ENCODE assay signal across 11 cellular contexts in genomic region chr15:66760968-66761722, GRCh38. TPM values are rescaled to one million over a fixed set of nuclear protein-coding genes. Genes with fewer than 3 reads are reported as not detected.
DNase-seq lines count a peak whose midpoint lies in the region; TF ChIP-seq lines count a peak whose summit lies in the region.
"Had no signal": no experiment of that assay in that cellular context is flagged by ENCODE, and none has a peak within 500 bp of the region (broad histone marks: within the 10 kb centered on the region; RNA-seq: fewer than 3 reads in every experiment).

No MANE protein-coding gene starts in this region.

- H3K79me2 ChIP-seq in mammary epithelial cell (ENCODE audit: insufficient read depth, low read length): no peaks in the 10 kb centered on the region

- H3K27me3 Mint-ChIP-seq in MCF 10A (ENCODE audit: insufficient read depth, unreplicated experiment): no peaks in the 10 kb centered on the region

- BruUV-seq in MCF 10A (replicated peaks; lab: Mats Ljungman, UMichigan) (no TSS peak), mammary epithelial cell (replicated peaks; lab: Mats Ljungman, UMichigan) (no TSS peak)

- CTCF ChIA-PET in MCF 10A (lab: Yijun Ruan, JAX) (interaction anchor here (0.7 kb wide), 2 partner anchors 142 to 165 kb away, joined by 3 read pairs; no protein-coding TSS in a partner anchor), mammary epithelial cell (lab: Charles Lee; ENCODE audit: low non-redundant PET) (interaction anchor here (0.7 kb wide), 1 partner anchor 28 kb away, joined by 3 read pairs; no protein-coding TSS in a partner anchor)

- H3K9me3 Mint-ChIP-seq in MCF 10A (ENCODE audit: unreplicated experiment): no peaks in the 10 kb centered on the region

- dilution Hi-C loops in mammary epithelial cell (cut with HindIII; ENCODE audit: low sequenced_read_pairs): no loop called here

- no peak overlapping the region for H3K4me2 ChIP-seq in mammary epithelial cell (ENCODE audit: insufficient read depth, low read depth, low read length)

- H3K4me3 Mint-ChIP-seq in MCF 10A (ENCODE audit: unreplicated experiment): no peak overlapping the region
- H3K4me3 Mint-ChIP-seq: naive thymus-derived CD8-positive, alpha-beta T cell had no signal

- peaks cover 41% of the 10 kb centered on the region for H3K4me1 Mint-ChIP-seq in MCF 10A (ENCODE audit: insufficient read depth, unreplicated experiment)

- H3K36me3 Mint-ChIP-seq in MCF 10A (ENCODE audit: insufficient read depth, unreplicated experiment): no peaks in the 10 kb centered on the region
- H3K36me3 Mint-ChIP-seq: naive thymus-derived CD8-positive, alpha-beta T cell had no signal

- H3K36me3 ChIP-seq in mammary epithelial cell (ENCODE audit: insufficient read depth, low read length) (no peaks in the 10 kb centered on the region), mucosa of rectum (ENCODE audit: control insufficient read depth in 2 of 2, insufficient read depth in 2 of 2, low read length in 2 of 2) (no peaks in the 10 kb centered on the region), uterus (no peaks in the 10 kb centered on the region)

- H4K20me1 ChIP-seq in mammary epithelial cell (ENCODE audit: insufficient read depth, low read length): no peaks in the 10 kb centered on the region

- TF ChIP-seq POLR2A in uterus (IDR thresholded peaks at IDR 0.05): no peak

- peak overlapping the region; percentile 57 for H3K27ac Mint-ChIP-seq in MCF 10A (ENCODE audit: low read depth, unreplicated experiment)

- intact Hi-C loops in MCF 10A (cut with micrococcal nuclease): no loop called here
- intact Hi-C loops in mammary epithelial cell (cut with micrococcal nuclease): no loop called here
- intact Hi-C loops in uterus (cut with DNase I; ENCODE audit: low total_unique reads): no loop called here

- no peak overlapping the region for H2AFZ ChIP-seq in mammary epithelial cell (ENCODE audit: low read depth, low read length)

- no peak for TF ChIP-seq CTCF in MCF 10A (IDR thresholded peaks at IDR 0.05; ENCODE audit: unreplicated experiment)
- no peak for TF ChIP-seq CTCF in mammary epithelial cell (conservative IDR thresholded peaks at IDR 0.05 in 1 of 2, IDR thresholded peaks at IDR 0.05 in 1 of 2; ENCODE audit: extremely low read depth in 1 of 2, insufficient read depth in 1 of 2, low read depth in 1 of 2, low read length in 2 of 2)
- no peak for TF ChIP-seq CTCF in uterus (IDR thresholded peaks at IDR 0.05)

- in situ Hi-C loops in mammary epithelial cell (cut with MboI; ENCODE audit: low sequenced_read_pairs in 2 of 2): loop anchor here in 1 of 2 donors (10.0 kb wide), 1 partner anchor 146 kb away; no protein-coding TSS in a partner anchor

- H3K4me3 ChIP-seq in mammary epithelial cell (replicated peaks in 1 of 3; ENCODE audit: insufficient read depth in 1 of 3, low read depth in 2 of 3, low read length in 3 of 3) (no peak overlapping the region), mucosa of rectum (ENCODE audit: low read length in 2 of 2) (no peak overlapping the region), uterus (no peak overlapping the region)

- POLR2A ChIA-PET in MCF 10A (lab: Yijun Ruan, JAX): no interaction called here

- H3K27ac ChIP-seq in mammary epithelial cell (ENCODE audit: insufficient read depth, low read depth, low read length) (no peak overlapping the region), mucosa of rectum (ENCODE audit: low read depth in 2 of 2, low read length in 2 of 2) (peak overlapping the region; percentile 20 to 23), uterus (peak overlapping the region; percentile 66 to 79)

- DNase-seq in MCF 10A (ENCODE audit: unreplicated experiment): no peak
- no peak for DNase-seq in mammary epithelial cell
- DNase-seq in dermis blood vessel endothelial cell: peak; percentile 66
- no peak for DNase-seq in uterus
- DNase-seq in GF-D8 (lab: John Stamatoyannopoulos, UW): no peak
- no peak for DNase-seq in stimulated activated naive CD4-positive, alpha-beta T cell (lab: John Stamatoyannopoulos, UW)
- no peak for DNase-seq in NCI-H446 treated with DMSO at 0.1 percent for 48 hours (lab: John Stamatoyannopoulos, UW)
- DNase-seq: 8988T, NCI-H2171 treated with DMSO at 0.1 percent for 48 hours had no signal

- H3K4me1 ChIP-seq in mammary epithelial cell (ENCODE audit: insufficient read depth, low read length): peaks cover 43% of the 10 kb centered on the region
- peaks cover 26 to 33% of the 10 kb centered on the region in 2 donors for H3K4me1 ChIP-seq in mucosa of rectum (ENCODE audit: control insufficient read depth in 2 of 2, insufficient read depth in 2 of 2, low read length in 2 of 2)
- H3K4me1 ChIP-seq in uterus: peaks cover 0 to 25% of the 10 kb centered on the region in 2 donors

- 87% methylated on average over 14 of the region's 16 CpGs for WGBS in mammary epithelial cell (ENCODE audit: low coverage, missing lambda C conversion rate)

- H3K9me3 ChIP-seq in mammary epithelial cell (replicated peaks; ENCODE audit: insufficient read depth, low read length): no peaks in the 10 kb centered on the region
- no peaks in the 10 kb centered on the region for H3K9me3 ChIP-seq in mucosa of rectum (ENCODE audit: control insufficient read depth in 2 of 2, low read length in 2 of 2)
- H3K9me3 ChIP-seq in uterus: no peaks in the 10 kb centered on the region

- H3K27me3 ChIP-seq in mammary epithelial cell (ENCODE audit: insufficient read depth, low read length) (no peaks in the 10 kb centered on the region), mucosa of rectum (ENCODE audit: control insufficient read depth in 2 of 2, insufficient read depth in 2 of 2, low read length in 2 of 2) (no peaks in the 10 kb centered on the region), uterus (no peaks in the 10 kb centered on the region)

- H3K9ac ChIP-seq in mammary epithelial cell (ENCODE audit: insufficient read depth, low read length) (no peak overlapping the region), mucosa of rectum (ENCODE audit: low read depth in 1 of 2, low read length in 2 of 2) (no peak overlapping the region)

RNA-seq across cellular contexts. Expression of gene SMAD6, which starts 59.1 kb away (rescaled TPM):
- total RNA-seq in MCF 10A (2022): not detected in 2 replicates
- total RNA-seq in mammary epithelial cell: under 1 TPM; 0.09 to 0.83 TPM
- 0.11 TPM for polyA plus RNA-seq in mammary epithelial cell
- 2.7 TPM for polyA minus RNA-seq in mammary epithelial cell
- total RNA-seq in dermis blood vessel endothelial cell: 10.1 and 11.9 TPM in 2 replicates
- 10 to 100 TPM in 3 of 4 donors, 1 to 10 TPM in 1; 9.4 to 30.1 (median 19.1) TPM for total RNA-seq in uterus
- polyA plus RNA-seq: naive thymus-derived CD8-positive, alpha-beta T cell had no signal
